Comparison of ENCODE assay signal across 1 cellular context in the genomic region with DNA sequence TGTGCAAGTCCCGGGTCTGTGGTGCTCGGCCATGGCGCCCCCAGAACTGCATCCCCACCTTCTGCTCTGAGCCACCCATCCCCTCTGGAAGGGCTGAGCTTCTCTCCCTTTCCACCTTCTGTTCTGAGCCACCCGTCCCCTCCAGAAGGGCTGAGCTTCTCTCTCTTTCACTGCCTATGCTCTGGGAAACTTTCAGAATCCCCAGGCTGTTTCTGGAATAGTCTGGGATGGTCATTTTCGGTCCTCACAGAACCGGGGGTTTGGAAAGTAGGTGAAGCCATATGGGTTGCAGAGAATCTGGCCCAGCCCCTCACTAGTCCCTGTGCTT.
TF ChIP-seq lines count a peak whose summit lies in the region.

No MANE protein-coding gene starts in this region.

TF ChIP-seq in K562, 482 proteins besides CTCF, POLR2A, EP300 and RAD21:
- TF ChIP-seq, protein P1, sequence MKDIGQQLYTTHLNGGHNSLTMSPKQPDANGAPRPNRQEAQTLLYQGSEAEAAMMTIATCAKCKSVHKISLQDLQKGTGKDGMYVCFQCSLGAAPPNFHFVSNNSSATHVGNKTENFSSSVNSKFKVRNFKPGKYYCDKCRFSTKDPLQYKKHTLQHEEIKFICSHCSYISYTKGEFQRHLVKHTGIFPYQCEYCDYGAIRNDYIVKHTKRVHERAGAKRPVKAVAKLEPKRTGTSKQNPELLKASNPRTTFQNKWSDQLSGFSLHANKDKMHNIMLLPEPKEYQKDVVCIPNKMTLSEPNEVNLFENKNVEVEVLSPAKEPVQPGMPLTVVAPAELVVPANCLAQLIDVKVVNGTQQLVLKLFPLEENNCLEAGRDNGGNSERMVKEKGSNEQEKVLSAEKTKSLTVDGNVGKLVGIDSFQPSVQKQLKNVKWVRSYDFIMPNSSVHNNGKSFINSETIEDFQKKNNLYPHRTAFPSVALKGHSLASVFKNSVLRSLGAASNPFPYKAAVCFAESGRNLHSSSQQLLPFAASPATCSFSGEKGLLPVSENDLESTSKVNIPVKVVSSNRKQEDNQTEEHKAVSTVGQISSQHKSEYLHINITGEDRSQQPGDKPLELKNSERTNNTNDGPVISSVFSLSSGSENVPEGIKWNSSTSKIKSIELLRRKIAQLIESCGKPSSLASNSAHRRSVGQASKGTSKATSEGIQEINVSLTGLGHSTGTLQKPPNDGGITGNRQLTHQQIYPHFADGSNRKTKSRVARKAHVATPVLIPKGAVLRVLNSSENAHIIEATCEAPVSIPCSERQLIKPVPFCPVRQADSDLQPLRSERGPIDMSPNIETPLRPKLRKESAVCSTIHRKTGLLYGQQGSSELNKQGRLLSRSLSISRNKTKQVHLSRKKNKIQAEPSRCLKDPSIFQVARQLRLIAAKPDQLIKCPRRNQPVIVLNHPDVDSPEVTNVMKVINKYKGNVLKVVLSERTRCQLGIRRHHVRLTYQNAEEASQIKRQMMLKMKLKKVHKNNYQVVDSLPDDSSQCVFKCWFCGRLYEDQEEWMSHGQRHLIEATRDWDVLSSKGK (CRISPR knock-in tag; IDR thresholded peaks at IDR 0.05), result no peak
- TF ChIP-seq, protein P2, sequence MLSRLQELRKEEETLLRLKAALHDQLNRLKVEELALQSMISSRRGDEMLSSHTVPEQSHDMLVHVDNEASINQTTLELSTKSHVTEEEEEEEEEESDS (CRISPR knock-in tag; IDR thresholded peaks at IDR 0.05), result no peak
- TF ChIP-seq PURB (CRISPR knock-in tag; IDR thresholded peaks at IDR 0.05; ENCODE audit: low read depth), result no peak
- TF ChIP-seq EP400 (IDR thresholded peaks at IDR 0.05), result no peak
- no peak for TF ChIP-seq ZBED1 (IDR thresholded peaks at IDR 0.05)
- no peak for TF ChIP-seq LARP7 (IDR thresholded peaks at IDR 0.05)
- no peak for TF ChIP-seq ARHGAP35 (IDR thresholded peaks at IDR 0.05; ENCODE audit: partially characterized antibody)
- TF ChIP-seq ZFX (CRISPR knock-in tag; IDR thresholded peaks at IDR 0.05), result 0 out of 2 replicates have a peak, but pooled peaks have one; percentile 4
